ENCODE assay signal across 3 cellular contexts in the genomic region with DNA sequence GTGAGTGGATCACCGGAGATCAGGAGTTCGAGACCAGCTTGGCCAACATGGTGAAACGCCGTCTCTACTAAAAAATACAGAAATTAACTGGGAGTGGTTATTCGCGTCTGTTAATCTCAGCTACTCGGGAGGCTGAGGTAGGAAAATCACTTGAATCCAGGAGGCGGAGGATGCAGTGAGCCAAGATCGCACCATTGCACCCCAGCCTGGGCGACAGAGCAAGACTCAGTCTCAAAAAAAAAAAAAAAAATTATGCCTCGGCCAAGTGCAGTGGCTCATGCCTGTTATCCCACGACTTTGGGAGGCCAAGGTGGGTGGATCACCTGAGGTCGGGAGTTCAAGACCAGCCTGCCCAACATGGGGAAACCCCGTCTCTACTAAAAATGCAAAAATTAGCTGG. TPM values are rescaled to one million over a fixed set of nuclear protein-coding genes. Genes with fewer than 3 reads are reported as not detected.
"Had no signal": no experiment of that assay in that cellular context is flagged by ENCODE, and none has a peak within 500 bp of the region (broad histone marks: within the 10 kb centered on the region; RNA-seq: fewer than 3 reads in every experiment).

No MANE protein-coding gene starts in this region.

RNA-seq across cellular contexts. Expression of a gene that starts 49.8 kb away (rescaled TPM):
- total RNA-seq: activated CD4-positive, alpha-beta memory T cell treated with anti-CD3 and anti-CD28 coated beads for 36 hours; activated CD4-positive, alpha-beta T cell treated with anti-CD3 and anti-CD28 coated beads, Interleukin-2, amount 10 ng/mL, durations not matched to agents 24 days and 14 days; activated CD8-positive, alpha-beta T cell treated with anti-CD3 and anti-CD28 coated beads for 36 hours had no signal
